8 cellular contexts compared by ENCODE assay signal in the genomic region with DNA sequence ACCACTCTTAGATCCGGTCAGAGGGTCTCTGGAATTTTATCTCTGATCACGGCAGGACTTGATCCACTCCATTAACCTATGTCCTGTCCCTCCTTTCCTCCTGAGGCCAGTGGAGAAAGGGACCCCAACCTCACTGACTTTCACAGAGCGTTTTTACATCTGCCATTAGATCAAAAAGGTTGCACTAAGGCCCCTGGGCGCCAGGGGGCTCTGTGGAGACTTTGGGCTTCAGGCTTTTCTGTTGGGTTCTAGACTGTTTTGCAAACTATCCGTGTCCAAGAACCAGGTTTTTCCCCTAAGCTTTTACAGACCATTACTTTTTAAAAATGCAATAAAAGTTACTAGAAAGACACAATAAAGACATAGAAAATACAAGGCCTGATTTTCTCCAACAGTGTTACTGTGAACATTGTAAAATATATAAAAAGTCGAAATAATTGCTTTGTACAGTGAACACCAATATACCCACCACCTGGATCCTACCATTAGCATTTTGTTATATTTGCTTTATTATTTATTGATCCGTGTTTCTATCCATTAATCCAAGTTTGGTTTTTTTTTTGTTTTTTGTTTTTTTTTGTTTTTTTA.
DNase-seq lines count a peak whose midpoint lies in the region; ATAC-seq, FAIRE-seq and TF ChIP-seq lines count a peak whose summit lies in the region.

No MANE protein-coding gene starts in this region.

- CTCF ChIA-PET in CD4-positive, alpha-beta T cell (lab: Charles Lee): no interaction called here

- H2AFZ ChIP-seq in parathyroid adenoma: no peak overlapping the region

- intact Hi-C loops in CD4-positive, alpha-beta T cell (cut with DNase I, micrococcal nuclease): loop anchor here in 1 of 2 experiments (10.0 kb wide), 2 partner anchors 1629 to 1659 kb away; no protein-coding TSS in a partner anchor

- peak in 9 of 10 experiments; percentile 11 to 43 (median 26) for DNase-seq in CD4-positive, alpha-beta T cell
- DNase-seq in H7 (peak; percentile 45), NCI-H82 (lab: John Stamatoyannopoulos, UW) (peak; percentile 79), fibroblast of pulmonary artery (ENCODE audit: low read depth) (peak; percentile 71), H54 (ENCODE audit: insufficient read length, low spot score) (no peak)
- DNase-seq in activated CD8-positive, alpha-beta memory T cell treated with anti-CD3 and anti-CD28 coated beads, Interleukin-2, amount 50 U/mL, for 4 hours: peak; percentile 34

- H3K79me2 ChIP-seq in parathyroid adenoma: no peaks in the 10 kb centered on the region

- H3K9me3 ChIP-seq in CD4-positive, alpha-beta T cell (ENCODE audit: control insufficient read depth, low read length): no peaks in the 10 kb centered on the region
- H3K9me3 ChIP-seq in parathyroid adenoma (ENCODE audit: control insufficient read depth, low read length): no peaks in the 10 kb centered on the region

- no peak overlapping the region for H3K4me2 ChIP-seq in parathyroid adenoma (ENCODE audit: low read length)

- POLR2A ChIA-PET in CD4-positive, alpha-beta T cell (lab: Charles Lee): no interaction called here

- no peak for FAIRE-seq in H54 (lab: Jason Lieb, UNC)

- H3K27ac ChIP-seq in CD4-positive, alpha-beta T cell (ENCODE audit: low read depth, low read length): no peak overlapping the region
- no peak overlapping the region for H3K27ac ChIP-seq in parathyroid adenoma

- H3K4me3 ChIP-seq in H7 (ENCODE audit: insufficient read depth, low read depth, low read length): no peak overlapping the region
- H3K4me3 ChIP-seq in fibroblast of pulmonary artery (replicated peaks; ENCODE audit: low read depth, low read length): no peak overlapping the region
- H3K4me3 ChIP-seq in parathyroid adenoma (ENCODE audit: low read depth, low read length): no peak overlapping the region

- no peak overlapping the region for H3K4me3 Mint-ChIP-seq in CD4-positive, alpha-beta T cell

- no peaks in the 10 kb centered on the region for H3K36me3 Mint-ChIP-seq in CD4-positive, alpha-beta T cell (ENCODE audit: low read depth)

- H3K27me3 Mint-ChIP-seq in CD4-positive, alpha-beta T cell: peaks cover 53% of the 10 kb centered on the region

- H3K9me3 Mint-ChIP-seq in CD4-positive, alpha-beta T cell: no peaks in the 10 kb centered on the region

- no peak for TF ChIP-seq POLR2A in H54 (IDR thresholded peaks at IDR 0.05; ENCODE audit: low read depth, low read length)

- no peak overlapping the region for H3K27ac Mint-ChIP-seq in CD4-positive, alpha-beta T cell

- no peak for ATAC-seq in CD4-positive, alpha-beta T cell (ENCODE audit: poor library complexity)
- ATAC-seq in GM18520 (IDR thresholded peaks at IDR 0.05; ENCODE audit: unreplicated experiment): no peak

- no peaks in the 10 kb centered on the region for H3K36me3 ChIP-seq in H7 (replicated peaks; ENCODE audit: control insufficient read depth, insufficient read depth, low read length)
- no peaks in the 10 kb centered on the region for H3K36me3 ChIP-seq in parathyroid adenoma (ENCODE audit: control insufficient read depth, insufficient read depth, low read length)

- H3K4me1 ChIP-seq in parathyroid adenoma: no peaks in the 10 kb centered on the region

- no peak overlapping the region for H3K9ac ChIP-seq in parathyroid adenoma

- no peaks in the 10 kb centered on the region for H3K4me1 Mint-ChIP-seq in CD4-positive, alpha-beta T cell (ENCODE audit: low read depth)

- peaks cover 26% of the 10 kb centered on the region for H3K27me3 ChIP-seq in CD4-positive, alpha-beta T cell (ENCODE audit: control insufficient read depth, insufficient read depth, low read length)
- H3K27me3 ChIP-seq in H7 (ENCODE audit: control insufficient read depth, insufficient read depth, low read length) (no peaks in the 10 kb centered on the region), parathyroid adenoma (ENCODE audit: control insufficient read depth, insufficient read depth, low read length) (no peaks in the 10 kb centered on the region)

- peak; percentile 68 for TF ChIP-seq CTCF in CD4-positive, alpha-beta T cell (IDR thresholded peaks at IDR 0.05)
- TF ChIP-seq CTCF in fibroblast of pulmonary artery (IDR thresholded peaks at IDR 0.05; ENCODE audit: low read length, missing control alignments) (peak; percentile 97), parathyroid adenoma (IDR thresholded peaks at IDR 0.05) (peak; percentile 56)
